Comparison of ENCODE assay signal across 18 cellular contexts in genomic region chr16:21654881-21655280, GRCh38. TPM values are rescaled to one million over a fixed set of nuclear protein-coding genes. Genes with fewer than 3 reads are reported as not detected.
DNase-seq lines count a peak whose midpoint lies in the region; ATAC-seq and TF ChIP-seq lines count a peak whose summit lies in the region.
"Had no signal": no experiment of that assay in that cellular context is flagged by ENCODE, and none has a peak within 500 bp of the region (broad histone marks: within the 10 kb centered on the region; RNA-seq: fewer than 3 reads in every experiment).

No MANE protein-coding gene starts in this region.

- H3K9me3 ChIP-seq in HEK293 (ENCODE audit: control insufficient read depth, insufficient read depth, low read depth, low read length) (no peaks in the 10 kb centered on the region), PC-3 (ENCODE audit: low read length) (no peaks in the 10 kb centered on the region)
- H3K9me3 ChIP-seq: SJSA1 had no signal

- 0 out of 2 replicates have a peak overlapping the region, but pooled peaks have one; percentile 38 for H3K27ac Mint-ChIP-seq in WTC11
- peak overlapping the region; percentile 16 for H3K27ac Mint-ChIP-seq in stimulated activated effector memory CD8-positive, alpha-beta T cell treated with anti-CD3 and anti-CD28 coated beads, Interleukin-12 subunit alpha, Interleukin-12 subunit beta, amount 100 ng/mL, for 72 hours
- H3K27ac Mint-ChIP-seq: B cell; CD8-positive, alpha-beta T cell had no signal

- H3K79me2 ChIP-seq in PC-3 (ENCODE audit: low read length) = no peaks in the 10 kb centered on the region

- H3K4me3 Mint-ChIP-seq in WTC11 = no peak overlapping the region
- no peak overlapping the region for H3K4me3 Mint-ChIP-seq in stimulated activated effector memory CD8-positive, alpha-beta T cell treated with anti-CD3 and anti-CD28 coated beads, Interleukin-12 subunit alpha, Interleukin-12 subunit beta, amount 100 ng/mL, for 72 hours
- H3K4me3 Mint-ChIP-seq: B cell; CD8-positive, alpha-beta T cell had no signal

- no peak overlapping the region for H3K4me2 ChIP-seq in PC-3 (ENCODE audit: low read length)
- H3K4me2 ChIP-seq: PC-9 had no signal

- no peak overlapping the region for H3K9ac ChIP-seq in PC-3 (ENCODE audit: low read length)

- H3K27ac ChIP-seq in HEK293 (ENCODE audit: extremely low read depth, low read depth, low read length) = no peak overlapping the region
- H3K27ac ChIP-seq in epithelial cell of prostate = peak overlapping the region; percentile 22
- H3K27ac ChIP-seq in PC-3 (ENCODE audit: low read length) = no peak overlapping the region
- H3K27ac ChIP-seq: PC-9, SJSA1 had no signal

- no peak for ATAC-seq in WTC11
- no peak for ATAC-seq in stimulated activated effector memory CD8-positive, alpha-beta T cell treated with anti-CD3 and anti-CD28 coated beads, Interleukin-12 subunit alpha, Interleukin-12 subunit beta, amount 100 ng/mL, for 72 hours
- no peak for ATAC-seq in PC-3
- no peak for ATAC-seq in GM21717 (IDR thresholded peaks at IDR 0.05; ENCODE audit: unreplicated experiment)
- ATAC-seq: CD8-positive, alpha-beta T cell had no signal

- no peaks in the 10 kb centered on the region for H4K20me1 ChIP-seq in PC-3 (ENCODE audit: low read length)

- H3F3A ChIP-seq in PC-3 (ENCODE audit: low read length, unreplicated experiment) = no peaks in the 10 kb centered on the region

- H3K36me3 Mint-ChIP-seq in WTC11 = peaks cover 12% of the 10 kb centered on the region; the same call in 1 of the 2 replicates
- peaks cover 32% of the 10 kb centered on the region for H3K36me3 Mint-ChIP-seq in stimulated activated effector memory CD8-positive, alpha-beta T cell treated with anti-CD3 and anti-CD28 coated beads, Interleukin-12 subunit alpha, Interleukin-12 subunit beta, amount 100 ng/mL, for 72 hours

- H3K9me3 Mint-ChIP-seq in WTC11 = no peaks in the 10 kb centered on the region
- H3K9me3 Mint-ChIP-seq in stimulated activated effector memory CD8-positive, alpha-beta T cell treated with anti-CD3 and anti-CD28 coated beads, Interleukin-12 subunit alpha, Interleukin-12 subunit beta, amount 100 ng/mL, for 72 hours = no peaks in the 10 kb centered on the region
- H3K9me3 Mint-ChIP-seq: CD8-positive, alpha-beta T cell had no signal

- TF ChIP-seq CTCF in HEK293 (tag by site-specific recombination; IDR thresholded peaks at IDR 0.05) = no peak
- no peak for TF ChIP-seq CTCF in WTC11 (IDR thresholded peaks at IDR 0.05)
- TF ChIP-seq CTCF in PC-3 (conservative IDR thresholded peaks at IDR 0.05; ENCODE audit: low read depth, low read length) = no peak

- H3K9me2 ChIP-seq in PC-3 (replicated peaks; ENCODE audit: low read length) = no peaks in the 10 kb centered on the region

- no TSS peak for BruUV-seq in PC-3 (replicated peaks; lab: Mats Ljungman, UMichigan)

- H2AFZ ChIP-seq in PC-3 (ENCODE audit: low read length) = no peak overlapping the region
- H2AFZ ChIP-seq: PC-9 had no signal

- H3K4me3 ChIP-seq in HEK293 (ENCODE audit: low read depth, low read length) = no peak overlapping the region
- no peak overlapping the region for H3K4me3 ChIP-seq in PC-3 (ENCODE audit: low read length)
- H3K4me3 ChIP-seq: PC-9, SJSA1 had no signal

- H3K4me1 Mint-ChIP-seq in WTC11 = peaks cover 3% of the 10 kb centered on the region; the same call in 1 of the 2 replicates
- H3K4me1 Mint-ChIP-seq in stimulated activated effector memory CD8-positive, alpha-beta T cell treated with anti-CD3 and anti-CD28 coated beads, Interleukin-12 subunit alpha, Interleukin-12 subunit beta, amount 100 ng/mL, for 72 hours = peaks cover 23% of the 10 kb centered on the region

- no peaks in the 10 kb centered on the region for H3K27me3 ChIP-seq in PC-3 (ENCODE audit: low read length)
- H3K27me3 ChIP-seq: SJSA1 had no signal

- no peak for DNase-seq in WTC11 (ENCODE audit: low spot score)
- no peak for DNase-seq in epithelial cell of prostate (ENCODE audit: low read depth, low spot score)
- no peak for DNase-seq in stimulated activated effector memory CD8-positive, alpha-beta T cell treated with anti-CD3 and anti-CD28 coated beads, Interleukin-12 subunit alpha, Interleukin-12 subunit beta, amount 100 ng/mL, for 72 hours (ENCODE audit: low spot score in 2 of 2)
- DNase-seq in PC-3 = no peak
- no peak for DNase-seq in germinal center (ENCODE audit: low spot score)
- DNase-seq: CD8-positive, alpha-beta T cell; H7; MM.1S; NCI-H1092 treated with DMSO at 0.1 percent for 48 hours; NCI-H187; NCI-H345; NCI-H526 treated with DMSO at 0.1 percent for 48 hours; NK-92 treated with Interleukin-12 subunit alpha and Interleukin-12 subunit beta, amount 100 ng/mL, for 24 hours; PC-9 had no signal

- CTCF ChIA-PET in HEK293 (lab: Yijun Ruan, JAX) = no interaction called here
- CTCF ChIA-PET in WTC11 (lab: Charles Lee) = interaction anchor here (1.3 kb wide), 1 partner anchor 46 kb away, joined by 3 read pairs; no protein-coding TSS in a partner anchor
- CTCF ChIA-PET in PC-3 (lab: Charles Lee) = no interaction called here

- peaks cover 0 to 16% of the 10 kb centered on the region in 2 experiments; a peak in 2 of 3 replicates for H3K36me3 ChIP-seq in HEK293 (ENCODE audit: control insufficient read depth in 2 of 2, insufficient read depth in 1 of 2, low read length in 2 of 2)
- H3K36me3 ChIP-seq in PC-3 (ENCODE audit: low read depth, low read length) = no peaks in the 10 kb centered on the region; the same call in 1 of the 2 replicates

- intact Hi-C loops in PC-3 (cut with micrococcal nuclease) = loop anchor here (5.0 kb wide), 1 partner anchor 147 kb away; no protein-coding TSS in a partner anchor

- POLR2A ChIA-PET in HEK293 (lab: Yijun Ruan, JAX) = no interaction called here
- POLR2A ChIA-PET in WTC11 (lab: Charles Lee) = no interaction called here
- POLR2A ChIA-PET in PC-3 (lab: Charles Lee; ENCODE audit: unreplicated experiment) = no interaction called here

- H3K4me1 ChIP-seq in HEK293 (ENCODE audit: control insufficient read depth, insufficient read depth, low read length) (no peaks in the 10 kb centered on the region), PC-3 (ENCODE audit: insufficient read depth, low read length) (no peaks in the 10 kb centered on the region)
- H3K4me1 ChIP-seq: SJSA1 had no signal

- H3K27me3 Mint-ChIP-seq in WTC11 (ENCODE audit: low read depth) = no peaks in the 10 kb centered on the region
- H3K27me3 Mint-ChIP-seq: B cell had no signal

TF ChIP-seq in HEK293, 187 proteins besides CTCF, POLR2A, EP300 and RAD21 (continues in another document):
- no peak for TF ChIP-seq ZNF449 (tag by site-specific recombination; IDR thresholded peaks at IDR 0.05)

TF ChIP-seq in WTC11, 78 proteins besides CTCF, POLR2A, EP300 and RAD21:
- TF ChIP-seq SMAD4 (CRISPR knock-in tag; IDR thresholded peaks at IDR 0.05) (no peak), PRRX2 (CRISPR knock-in tag; IDR thresholded peaks at IDR 0.05) (no peak), HMGA2 (CRISPR knock-in tag; IDR thresholded peaks at IDR 0.05) (no peak), ZNF425 (CRISPR knock-in tag; conservative IDR thresholded peaks at IDR 0.05) (no peak), ZNF138 (CRISPR knock-in tag; conservative IDR thresholded peaks at IDR 0.05) (no peak), NFYB (CRISPR knock-in tag; conservative IDR thresholded peaks at IDR 0.05; ENCODE audit: low read depth) (no peak), NFATC4 (CRISPR knock-in tag; IDR thresholded peaks at IDR 0.05) (no peak), USF1 (CRISPR knock-in tag; IDR thresholded peaks at IDR 0.05) (no peak), NFE2L1 (CRISPR knock-in tag; IDR thresholded peaks at IDR 0.05) (no peak)

RNA-seq across cellular contexts. Expression of gene IGSF6, which starts 2.5 kb away (rescaled TPM):
- total RNA-seq in WTC11 (2021) = 0.25 TPM in 1 of 3 replicates, not detected in the others
- total RNA-seq in PC-3 (2014; rRNA removed) = 0.36 TPM in 1 of 2 replicates, not detected in the other
- total RNA-seq: H7, PC-9, SJSA1 had no signal

RNA-seq across cellular contexts. Expression of gene OTOA, which starts 8.9 kb away (rescaled TPM):
- 0.07 to 0.11 TPM (median 0.07 TPM) in 3 replicates for total RNA-seq in WTC11 (2021)
- not detected in 2 replicates for total RNA-seq in PC-3 (2014; rRNA removed)
- total RNA-seq: H7, PC-9, SJSA1 had no signal

RNA-seq across cellular contexts. Expression of gene METTL9, which starts 55.5 kb away (rescaled TPM):
- total RNA-seq in WTC11 (2021) (94.6 to 110 TPM (median 99.0 TPM) in 3 replicates), PC-3 (2014; rRNA removed) (133 and 180 TPM in 2 replicates)
